In genomic region chr1:205582046-205582445, GRCh38 we compare ENCODE assay signal across 22 cellular contexts. TPM values are rescaled to one million over a fixed set of nuclear protein-coding genes. Genes with fewer than 3 reads are reported as not detected.
A peak's percentile ranks its signal among the peaks of the same experiment; 100 is the strongest.
DNase-seq lines count a peak whose midpoint lies in the region; TF ChIP-seq lines count a peak whose summit lies in the region.
"Had no signal": no experiment of that assay in that cellular context is flagged by ENCODE, and none has a peak within 500 bp of the region (broad histone marks: within the 10 kb centered on the region; RNA-seq: fewer than 3 reads in every experiment).

No MANE protein-coding gene starts in this region.

- intact Hi-C loops in esophagus muscularis mucosa (cut with DNase I) = no loop called here

- no peak for TF ChIP-seq EP300 in esophagus muscularis mucosa (IDR thresholded peaks at IDR 0.05)

- peak overlapping the region in 2 of 3 donors; percentile 57 to 74 for H3K27ac Mint-ChIP-seq in IgD-negative memory B cell
- H3K27ac Mint-ChIP-seq: activated T-helper 17 cell treated with anti-CD3 and anti-CD28 coated beads, Interleukin-2, amount 50 U/mL, for 72 hours; mesothelial cell of epicardium; T-helper 1 cell treated with Interleukin-12 subunit alpha and Interleukin-12 subunit beta and Interleukin-4 antibody, amounts not matched to agents 30 μg/mL and 1 μg/mL, for 36 hours had no signal

- H3K36me3 ChIP-seq in BLaER1 (no peaks in the 10 kb centered on the region), esophagus muscularis mucosa (no peaks in the 10 kb centered on the region), osteoblast (ENCODE audit: insufficient read depth, low read length) (no peaks in the 10 kb centered on the region)
- H3K36me3 ChIP-seq in effector memory CD4-positive, alpha-beta T cell (ENCODE audit: control insufficient read depth, insufficient read depth, low read length) = no peaks in the 10 kb centered on the region
- H3K36me3 ChIP-seq: HAP-1, neutrophil had no signal

- H3K4me1 ChIP-seq in BLaER1 (peaks cover 25% of the 10 kb centered on the region), esophagus muscularis mucosa (peaks cover 0 to 9% (median 3%) of the 10 kb centered on the region in 4 donors), osteoblast (ENCODE audit: insufficient read depth, low read length) (no peaks in the 10 kb centered on the region)
- no peaks in the 10 kb centered on the region for H3K4me1 ChIP-seq in effector memory CD4-positive, alpha-beta T cell (ENCODE audit: control insufficient read depth, insufficient read depth, low read length, poor library complexity, severe bottlenecking)
- H3K4me1 ChIP-seq: HAP-1 had no signal

- 62% methylated on average over 11 of the region's 11 CpGs for WGBS in esophagus muscularis mucosa

- H2AFZ ChIP-seq in osteoblast (ENCODE audit: low read length) = no peak overlapping the region

- H3K79me2 ChIP-seq in osteoblast (ENCODE audit: insufficient read depth, low read length) = no peaks in the 10 kb centered on the region

- H3K9me3 ChIP-seq in BLaER1 = no peaks in the 10 kb centered on the region
- H3K9me3 ChIP-seq in esophagus muscularis mucosa = no peaks in the 10 kb centered on the region
- H3K9me3 ChIP-seq in osteoblast (ENCODE audit: low read depth, low read length) = no peaks in the 10 kb centered on the region
- no peaks in the 10 kb centered on the region for H3K9me3 ChIP-seq in effector memory CD4-positive, alpha-beta T cell (ENCODE audit: control insufficient read depth, low read length)
- H3K9me3 ChIP-seq: HAP-1, neutrophil had no signal

- no peak overlapping the region for H3K4me3 ChIP-seq in BLaER1
- H3K4me3 ChIP-seq in esophagus muscularis mucosa = no peak overlapping the region
- H3K4me3 ChIP-seq in osteoblast (ENCODE audit: insufficient read depth, low read length) = no peak overlapping the region
- H3K4me3 ChIP-seq in effector memory CD4-positive, alpha-beta T cell (ENCODE audit: insufficient read depth, low read depth, low read length, poor library complexity, severe bottlenecking) = no peak overlapping the region
- H3K4me3 ChIP-seq: HAP-1 had no signal

- TF ChIP-seq POLR2A in esophagus muscularis mucosa (IDR thresholded peaks at IDR 0.05; ENCODE audit: low read depth) = no peak

- H3K4me3 Mint-ChIP-seq in IgD-negative memory B cell = peak overlapping the region in 2 of 4 donors; percentile 81 to 83
- H3K4me3 Mint-ChIP-seq: activated T-helper 17 cell treated with anti-CD3 and anti-CD28 coated beads, Interleukin-2, amount 50 U/mL, for 72 hours; mesothelial cell of epicardium; T-helper 1 cell treated with Interleukin-12 subunit alpha and Interleukin-12 subunit beta and Interleukin-4 antibody, amounts not matched to agents 30 μg/mL and 1 μg/mL, for 36 hours had no signal

- H3K27ac ChIP-seq in BLaER1 = peak overlapping the region; percentile 40; the same call in 1 of the 2 replicates
- H3K27ac ChIP-seq in esophagus muscularis mucosa (replicated peaks in 1 of 4) = peak overlapping the region in 3 of 4 donors; percentile 11 to 26 (median 21)
- H3K27ac ChIP-seq in osteoblast (ENCODE audit: low read depth, low read length) = no peak overlapping the region
- no peak overlapping the region for H3K27ac ChIP-seq in effector memory CD4-positive, alpha-beta T cell (ENCODE audit: insufficient read depth, low read length, poor library complexity, severe bottlenecking)
- H3K27ac ChIP-seq: neutrophil had no signal

- H3K4me1 Mint-ChIP-seq in IgD-negative memory B cell = peaks cover 16 to 25% (median 21%) of the 10 kb centered on the region in 3 donors
- H3K4me1 Mint-ChIP-seq: activated T-helper 17 cell treated with anti-CD3 and anti-CD28 coated beads, Interleukin-2, amount 50 U/mL, for 72 hours had no signal

- H3K27me3 ChIP-seq in BLaER1 (no peaks in the 10 kb centered on the region), esophagus muscularis mucosa (peaks cover 0 to 28% (median 0%) of the 10 kb centered on the region in 4 donors), osteoblast (ENCODE audit: insufficient read depth, low read length) (peaks cover 53% of the 10 kb centered on the region)
- peaks cover 8% of the 10 kb centered on the region for H3K27me3 ChIP-seq in effector memory CD4-positive, alpha-beta T cell (replicated peaks; ENCODE audit: control insufficient read depth, insufficient read depth, low read length, poor library complexity, severe bottlenecking)

- no peak for TF ChIP-seq CTCF in esophagus muscularis mucosa (IDR thresholded peaks at IDR 0.05)
- no peak for TF ChIP-seq CTCF in osteoblast (IDR thresholded peaks at IDR 0.05; ENCODE audit: extremely low read depth, low read depth, low read length)

- H3K9ac ChIP-seq in BLaER1 = peak overlapping the region; percentile 14; the same call in 1 of the 2 replicates

- H4K20me1 ChIP-seq in BLaER1 (no peaks in the 10 kb centered on the region), osteoblast (ENCODE audit: insufficient read depth, low read length) (no peaks in the 10 kb centered on the region)

- H3K4me2 ChIP-seq in BLaER1 = peak overlapping the region; percentile 75
- no peak overlapping the region for H3K4me2 ChIP-seq in osteoblast (ENCODE audit: insufficient read depth, low read length)

- peaks cover 8% of the 10 kb centered on the region for H3K27me3 Mint-ChIP-seq in IgD-negative memory B cell

- DNase-seq in esophagus muscularis mucosa (ENCODE audit: extremely low spot score) = no peak
- peak; percentile 46 for DNase-seq in osteoblast (ENCODE audit: insufficient read length, low spot score, missing footprints)
- DNase-seq in AG20443 (ENCODE audit: low spot score) = no peak
- DNase-seq in NCI-H748 treated with DMSO at 0.1 percent for 48 hours (lab: John Stamatoyannopoulos, UW) = no peak
- DNase-seq in T-helper 2 cell = no peak
- no peak for DNase-seq in effector memory CD4-positive, alpha-beta T cell
- DNase-seq: activated CD4-positive, CD25-positive, alpha-beta regulatory T cell; Calu3; caudate nucleus; Karpas-422; NCI-H1105; NCI-H2107; NCI-H526; retina; SIG-M5 had no signal

- H3K9me3 Mint-ChIP-seq in IgD-negative memory B cell = no peaks in the 10 kb centered on the region
- H3K9me3 Mint-ChIP-seq: activated T-helper 17 cell treated with anti-CD3 and anti-CD28 coated beads, Interleukin-2, amount 50 U/mL, for 72 hours; mesothelial cell of epicardium; T-helper 1 cell treated with Interleukin-12 subunit alpha and Interleukin-12 subunit beta and Interleukin-4 antibody, amounts not matched to agents 30 μg/mL and 1 μg/mL, for 36 hours had no signal

- no peaks in the 10 kb centered on the region for H3K36me3 Mint-ChIP-seq in IgD-negative memory B cell
- H3K36me3 Mint-ChIP-seq: mesothelial cell of epicardium had no signal

RNA-seq across cellular contexts. Expression of gene ELK4, which starts 49.8 kb away (rescaled TPM):
- polyA plus RNA-seq in IgD-negative memory B cell = 4.7 TPM
- total RNA-seq in esophagus muscularis mucosa (10 to 100 TPM; 18.7 to 23.2 (median 20.5) TPM), osteoblast (27.1 and 30.4 TPM in 2 replicates)

Comparison
In these comparisons a context has a peak if more than half of its experiments do, and no peak if none do; other contexts are left out.
1. H3K27ac ChIP-seq: peak in BLaER1 (single experiment) and esophagus muscularis mucosa (3 of 4); none in osteoblast (single experiment) and effector memory CD4-positive, alpha-beta T cell (single experiment).